In the genomic region with DNA sequence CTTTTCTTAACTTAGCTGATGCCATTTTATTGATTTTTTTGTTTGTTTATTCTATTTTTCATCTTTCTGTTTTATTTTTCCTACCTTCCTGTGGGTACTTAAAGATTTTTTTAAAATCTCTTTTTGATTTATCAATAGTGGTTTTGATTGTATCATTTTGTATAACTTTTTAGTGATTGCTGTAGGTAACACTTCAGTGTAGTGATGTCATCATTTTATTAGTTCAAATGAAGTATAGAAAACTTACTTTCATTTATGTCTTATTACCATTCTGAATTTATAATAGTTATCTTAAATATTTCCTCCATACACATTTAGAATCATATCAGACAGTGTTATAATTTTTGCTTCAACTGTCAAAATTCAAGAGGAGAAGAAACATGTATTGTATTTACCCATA, we compare ENCODE assay signal across 15 cellular contexts.
A peak's percentile ranks its signal among the peaks of the same experiment; 100 is the strongest.
DNase-seq lines count a peak whose midpoint lies in the region; ATAC-seq, FAIRE-seq and TF ChIP-seq lines count a peak whose summit lies in the region.
"Had no signal": no experiment of that assay in that cellular context is flagged by ENCODE, and none has a peak within 500 bp of the region (broad histone marks: within the 10 kb centered on the region; RNA-seq: fewer than 3 reads in every experiment).

No MANE protein-coding gene starts in this region.

- no peak for TF ChIP-seq RAD21 in HepG2 (CRISPR knock-in tag; IDR thresholded peaks at IDR 0.05)
- no peak for TF ChIP-seq RAD21 in GM12878 (IDR thresholded peaks at IDR 0.05; ENCODE audit: insufficient read depth, low read depth, low read length)

- H2AFZ ChIP-seq in HepG2 (ENCODE audit: low read length) (no peak overlapping the region), GM12878 (ENCODE audit: control insufficient read depth, low read depth, low read length) (no peak overlapping the region)

- H3K27me3 ChIP-seq in HepG2 (ENCODE audit: control insufficient read depth in 1 of 2, insufficient read depth in 2 of 2, low read length in 2 of 2) (no peaks in the 10 kb centered on the region), right lobe of liver (no peaks in the 10 kb centered on the region), GM12878 (replicated peaks in 1 of 2; ENCODE audit: control insufficient read depth in 2 of 2, insufficient read depth in 2 of 2, low read length in 1 of 2) (no peaks in the 10 kb centered on the region)
- H3K27me3 ChIP-seq: BLaER1 treated with 17β-estradiol and CSF1 and Interleukin-3, amounts not matched to agents 10 nM and 100 nM had no signal

- DNase-seq in HepG2 (ENCODE audit: low spot score) (no peak), right lobe of liver (no peak), GM12878 (ENCODE audit: low read depth, low spot score) (no peak), lower leg skin (ENCODE audit: low spot score in 2 of 2) (no peak), NCI-H146 (lab: John Stamatoyannopoulos, UW) (no peak), D341Med (ENCODE audit: low spot score) (no peak)
- DNase-seq: CD4-positive, CD25-positive, alpha-beta regulatory T cell; CD8-positive, alpha-beta memory T cell; COR-L47; GF-D8; H9 had no signal

- in situ Hi-C loops in HepG2 (cut with HindIII; ENCODE audit: extremely low pct_ligation_motif_present, low pct_unique_long_range_greater_than_20kb): no loop called here
- in situ Hi-C loops in GM12878 (cut with MboI): no loop called here

- H3K4me3 ChIP-seq in HepG2 (replicated peaks in 1 of 3; ENCODE audit: insufficient read depth in 1 of 3, low read depth in 2 of 3, low read length in 3 of 3) (no peak overlapping the region), right lobe of liver (no peak overlapping the region), GM12878 (no peak overlapping the region), lower leg skin (ENCODE audit: low read depth, poor library complexity, severe bottlenecking) (no peak overlapping the region)
- H3K4me3 ChIP-seq: BLaER1 treated with 17β-estradiol and CSF1 and Interleukin-3, amounts not matched to agents 10 nM and 100 nM had no signal

- FAIRE-seq in HepG2 (lab: Jason Lieb, UNC) (no peak), GM12878 (lab: Jason Lieb, UNC) (no peak), endometrium (lab: Jason Lieb, UNC) (peak; percentile 15)
- FAIRE-seq: D721Med, H1 had no signal

- H3K9me3 ChIP-seq in HepG2 (ENCODE audit: low read length): no peaks in the 10 kb centered on the region
- H3K9me3 ChIP-seq in right lobe of liver: no peaks in the 10 kb centered on the region
- peaks cover 10% of the 10 kb centered on the region; the same call in 2 of the 3 replicates for H3K9me3 ChIP-seq in GM12878 (replicated peaks; ENCODE audit: control insufficient read depth, insufficient read depth, low read length)

- ATAC-seq in HepG2 (no peak), right lobe of liver (no peak), GM12878 (no peak)

- CTCF ChIA-PET in HepG2 (lab: Yijun Ruan, JAX; ENCODE audit: low intra/inter-chr PET ratio, low total read pairs): no interaction called here
- CTCF ChIA-PET in GM12878 (lab: Yijun Ruan, JAX): no interaction called here

- H3K4me1 ChIP-seq in HepG2 (ENCODE audit: insufficient read depth, low read length): no peaks in the 10 kb centered on the region
- no peaks in the 10 kb centered on the region for H3K4me1 ChIP-seq in right lobe of liver
- peaks cover 9% of the 10 kb centered on the region for H3K4me1 ChIP-seq in GM12878 (ENCODE audit: control insufficient read depth, insufficient read depth, low read length)

- H3K27ac ChIP-seq in HepG2 (ENCODE audit: extremely low read length, insufficient read depth, low read length): no peak overlapping the region
- no peak overlapping the region for H3K27ac ChIP-seq in right lobe of liver
- H3K27ac ChIP-seq in GM12878 (ENCODE audit: control insufficient read depth, insufficient read depth): no peak overlapping the region
- H3K27ac ChIP-seq: BLaER1 treated with 17β-estradiol and CSF1 and Interleukin-3, amounts not matched to agents 10 nM and 100 nM had no signal

- H3K36me3 ChIP-seq in HepG2 (replicated peaks in 1 of 2; ENCODE audit: control insufficient read depth in 1 of 2, insufficient read depth in 2 of 2, low read length in 2 of 2): no peaks in the 10 kb centered on the region; a peak in 1 of 5 replicates
- H3K36me3 ChIP-seq in right lobe of liver: no peaks in the 10 kb centered on the region
- H3K36me3 ChIP-seq in GM12878 (ENCODE audit: control insufficient read depth in 2 of 2, insufficient read depth in 2 of 2, low read length in 1 of 2): peaks cover 2 to 6% of the 10 kb centered on the region in 2 experiments; a peak in 3 of 4 replicates

- TF ChIP-seq POLR2A in HepG2 (IDR thresholded peaks at IDR 0.05; ENCODE audit: insufficient read depth in 1 of 2, low read depth in 2 of 2, low read length in 2 of 2): no peak
- TF ChIP-seq POLR2A in right lobe of liver (IDR thresholded peaks at IDR 0.05): no peak
- TF ChIP-seq POLR2A in GM12878 (IDR thresholded peaks at IDR 0.05; ENCODE audit: low read depth, low read length): no peak
- no peak for TF ChIP-seq POLR2A in lower leg skin (IDR thresholded peaks at IDR 0.05)

- RAD21 ChIA-PET in GM12878 (lab: Charles Lee; ENCODE audit: unreplicated experiment): no interaction called here

- no peaks in the 10 kb centered on the region for H4K20me1 ChIP-seq in HepG2 (ENCODE audit: insufficient read depth, low read length)
- no peaks in the 10 kb centered on the region for H4K20me1 ChIP-seq in GM12878 (ENCODE audit: control insufficient read depth, insufficient read depth)
- H4K20me1 ChIP-seq: BLaER1 treated with 17β-estradiol and CSF1 and Interleukin-3, amounts not matched to agents 10 nM and 100 nM had no signal

- no peak for TF ChIP-seq CTCF in HepG2 (CRISPR knock-in tag; IDR thresholded peaks at IDR 0.05)
- TF ChIP-seq CTCF in right lobe of liver (IDR thresholded peaks at IDR 0.05): no peak
- no peak for TF ChIP-seq CTCF in GM12878 (IDR thresholded peaks at IDR 0.05 in 2 of 3, conservative IDR thresholded peaks at IDR 0.05 in 1 of 3; ENCODE audit: control insufficient read depth in 2 of 3, extremely low read depth in 1 of 3, insufficient read depth in 1 of 3, low read depth in 3 of 3, low read length in 3 of 3)
- TF ChIP-seq CTCF in lower leg skin (IDR thresholded peaks at IDR 0.05): no peak

- no TSS peak for BruUV-seq in HepG2 (replicated peaks; lab: Mats Ljungman, UMichigan)
- no TSS peak for BruUV-seq in GM12878 (replicated peaks; lab: Mats Ljungman, UMichigan)

- POLR2A ChIA-PET in HepG2 (lab: Yijun Ruan, JAX): no interaction called here
- POLR2A ChIA-PET in GM12878 (lab: Charles Lee): no interaction called here

- H3K79me2 ChIP-seq in HepG2 (ENCODE audit: insufficient read depth, low read length): no peaks in the 10 kb centered on the region
- H3K79me2 ChIP-seq in GM12878 (ENCODE audit: control insufficient read depth, insufficient read depth, low read length): no peaks in the 10 kb centered on the region

- TF ChIP-seq EP300 in HepG2 (IDR thresholded peaks at IDR 0.05; ENCODE audit: low read depth in 2 of 2, low read length in 2 of 2) (no peak), HepG2 (CRISPR knock-in tag; IDR thresholded peaks at IDR 0.05; ENCODE audit: borderline replicate concordance) (no peak), GM12878 (IDR thresholded peaks at IDR 0.05; ENCODE audit: borderline replicate concordance in 1 of 2, control insufficient read depth in 1 of 2, low read depth in 2 of 2, low read length in 2 of 2) (no peak)

- H3K9ac ChIP-seq in HepG2 (ENCODE audit: insufficient read depth, low read depth, low read length) (no peak overlapping the region), GM12878 (ENCODE audit: control insufficient read depth, insufficient read depth, low read length) (no peak overlapping the region)
- H3K9ac ChIP-seq: BLaER1 treated with 17β-estradiol and CSF1 and Interleukin-3, amounts not matched to agents 10 nM and 100 nM had no signal

- SMC1A ChIA-PET in GM12878 (lab: Charles Lee; ENCODE audit: uncharacterized antibody, unreplicated experiment): no interaction called here

- H3K4me2 ChIP-seq in HepG2 (ENCODE audit: low read depth, low read length) (no peak overlapping the region), GM12878 (ENCODE audit: control insufficient read depth, insufficient read depth) (no peak overlapping the region)
- H3K4me2 ChIP-seq: BLaER1 treated with 17β-estradiol and CSF1 and Interleukin-3, amounts not matched to agents 10 nM and 100 nM had no signal

- intact Hi-C loops in HepG2 (cut with micrococcal nuclease; ENCODE audit: unreplicated experiment): no loop called here
- intact Hi-C loops in right lobe of liver (cut with DNase I): no loop called here
- intact Hi-C loops in GM12878 (cut with micrococcal nuclease; ENCODE audit: unreplicated experiment): no loop called here
- intact Hi-C loops in lower leg skin (cut with DNase I; ENCODE audit: low total_unique reads): no loop called here

TF ChIP-seq in HepG2, 621 proteins besides CTCF, POLR2A, EP300 and RAD21 (continues in another document):
- TF ChIP-seq DMAP1 (CRISPR knock-in tag; IDR thresholded peaks at IDR 0.05): no peak
- no peak for TF ChIP-seq EHMT2 (IDR thresholded peaks at IDR 0.05; ENCODE audit: borderline replicate concordance, low read depth, low read length)
- TF ChIP-seq ATF7 (IDR thresholded peaks at IDR 0.05): peak; percentile 94
- no peak for TF ChIP-seq ATF7 (CRISPR knock-in tag; IDR thresholded peaks at IDR 0.05)
- TF ChIP-seq, protein P1, sequence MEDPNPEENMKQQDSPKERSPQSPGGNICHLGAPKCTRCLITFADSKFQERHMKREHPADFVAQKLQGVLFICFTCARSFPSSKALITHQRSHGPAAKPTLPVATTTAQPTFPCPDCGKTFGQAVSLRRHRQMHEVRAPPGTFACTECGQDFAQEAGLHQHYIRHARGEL (CRISPR knock-in tag; IDR thresholded peaks at IDR 0.05): no peak
- TF ChIP-seq DR1 (CRISPR knock-in tag; IDR thresholded peaks at IDR 0.05): no peak

TF ChIP-seq in GM12878, 131 proteins besides CTCF, POLR2A, EP300 and RAD21:
- peak; percentile 45; the same call in 1 of the 2 replicates for TF ChIP-seq ATF7 (IDR thresholded peaks at IDR 0.05; ENCODE audit: low read depth)
- no peak for TF ChIP-seq CHD4 (IDR thresholded peaks at IDR 0.05)
